In genomic region chr1:78651247-78651646, GRCh38 we compare ENCODE assay signal across 8 cellular contexts. TPM values are rescaled to one million over a fixed set of nuclear protein-coding genes. Genes with fewer than 3 reads are reported as not detected.
DNase-seq lines count a peak whose midpoint lies in the region; ATAC-seq and TF ChIP-seq lines count a peak whose summit lies in the region.

No MANE protein-coding gene starts in this region.

- H3K9me3 Mint-ChIP-seq in activated naive CD8-positive, alpha-beta T cell treated with anti-CD3 and anti-CD28 coated beads, Interleukin-2, amount 50 U/mL, for 24 hours = peaks cover 7% of the 10 kb centered on the region
- H3K9me3 Mint-ChIP-seq in naive thymus-derived CD8-positive, alpha-beta T cell = peaks cover 0 to 12% (median 5%) of the 10 kb centered on the region in 9 donors
- peaks cover 3% of the 10 kb centered on the region for H3K9me3 Mint-ChIP-seq in glutamatergic neuron (ENCODE audit: unreplicated experiment)

- POLR2A ChIA-PET in naive thymus-derived CD8-positive, alpha-beta T cell (lab: Charles Lee) = no interaction called here

- peak overlapping the region; percentile 81 for H3K4me3 ChIP-seq in GM12865 (ENCODE audit: low read depth, low read length)

- TF ChIP-seq CTCF in GM12865 (IDR thresholded peaks at IDR 0.05; ENCODE audit: insufficient read depth, low read depth, low read length, missing control alignments) = no peak
- TF ChIP-seq CTCF in glutamatergic neuron (IDR thresholded peaks at IDR 0.05; ENCODE audit: partially characterized antibody, unreplicated experiment) = no peak

- peak overlapping the region; percentile 82 for H3K27ac Mint-ChIP-seq in activated naive CD8-positive, alpha-beta T cell treated with anti-CD3 and anti-CD28 coated beads, Interleukin-2, amount 50 U/mL, for 24 hours
- peak overlapping the region; percentile 86 to 96 (median 92) for H3K27ac Mint-ChIP-seq in naive thymus-derived CD8-positive, alpha-beta T cell
- no peak overlapping the region for H3K27ac Mint-ChIP-seq in glutamatergic neuron (ENCODE audit: unreplicated experiment)

- ATAC-seq in HG03103 (IDR thresholded peaks at IDR 0.05; ENCODE audit: low read depth, unreplicated experiment) = peak; percentile 38
- peak; percentile 61 for ATAC-seq in activated naive CD8-positive, alpha-beta T cell treated with anti-CD3 and anti-CD28 coated beads, Interleukin-2, amount 50 U/mL, for 24 hours
- peak; percentile 63 to 69 for ATAC-seq in naive thymus-derived CD8-positive, alpha-beta T cell
- no peak for ATAC-seq in GM18520 (IDR thresholded peaks at IDR 0.05; ENCODE audit: unreplicated experiment)

- peak overlapping the region; percentile 82 for H3K4me3 Mint-ChIP-seq in activated naive CD8-positive, alpha-beta T cell treated with anti-CD3 and anti-CD28 coated beads, Interleukin-2, amount 50 U/mL, for 24 hours
- H3K4me3 Mint-ChIP-seq in naive thymus-derived CD8-positive, alpha-beta T cell = peak overlapping the region; percentile 88 to 98 (median 92)
- H3K4me3 Mint-ChIP-seq in glutamatergic neuron (ENCODE audit: unreplicated experiment) = no peak overlapping the region

- peaks cover 31% of the 10 kb centered on the region for H3K36me3 Mint-ChIP-seq in activated naive CD8-positive, alpha-beta T cell treated with anti-CD3 and anti-CD28 coated beads, Interleukin-2, amount 50 U/mL, for 24 hours (ENCODE audit: low read depth)
- peaks cover 10 to 27% (median 19%) of the 10 kb centered on the region in 3 donors for H3K36me3 Mint-ChIP-seq in naive thymus-derived CD8-positive, alpha-beta T cell
- H3K36me3 Mint-ChIP-seq in glutamatergic neuron (ENCODE audit: unreplicated experiment) = peaks cover 11% of the 10 kb centered on the region

- DNase-seq in GM12865 (ENCODE audit: low read depth) (no peak), glutamatergic neuron (no peak), NCI-H187 treated with DMSO at 0.1 percent for 48 hours (lab: John Stamatoyannopoulos, UW) (no peak), NCI-H128 (lab: John Stamatoyannopoulos, UW; ENCODE audit: unreplicated experiment) (no peak)
- no peak for DNase-seq in activated naive CD8-positive, alpha-beta T cell treated with anti-CD3 and anti-CD28 coated beads, Interleukin-2, amount 50 U/mL, for 24 hours
- peak in 7 of 10 donors; percentile 8 to 64 (median 39) for DNase-seq in naive thymus-derived CD8-positive, alpha-beta T cell

- H3K27me3 Mint-ChIP-seq in activated naive CD8-positive, alpha-beta T cell treated with anti-CD3 and anti-CD28 coated beads, Interleukin-2, amount 50 U/mL, for 24 hours = no peaks in the 10 kb centered on the region
- H3K27me3 Mint-ChIP-seq in naive thymus-derived CD8-positive, alpha-beta T cell = no peaks in the 10 kb centered on the region
- no peaks in the 10 kb centered on the region for H3K27me3 Mint-ChIP-seq in glutamatergic neuron (ENCODE audit: unreplicated experiment)

- H3K4me1 Mint-ChIP-seq in activated naive CD8-positive, alpha-beta T cell treated with anti-CD3 and anti-CD28 coated beads, Interleukin-2, amount 50 U/mL, for 24 hours = peaks cover 49% of the 10 kb centered on the region
- peaks cover 23 to 66% (median 58%) of the 10 kb centered on the region in 4 donors for H3K4me1 Mint-ChIP-seq in naive thymus-derived CD8-positive, alpha-beta T cell
- H3K4me1 Mint-ChIP-seq in glutamatergic neuron (ENCODE audit: low read depth, unreplicated experiment) = peaks cover 5% of the 10 kb centered on the region

RNA-seq across cellular contexts. Expression of gene IFI44, which starts 1.6 kb away (rescaled TPM):
- total RNA-seq in naive thymus-derived CD8-positive, alpha-beta T cell = 10 to 100 TPM; 26.3 to 27.9 TPM
- 10 to 100 TPM in 1 of 3 donors, 1 to 10 TPM in 2; 6.9 to 13.9 (median 8.9) TPM for polyA plus RNA-seq in naive thymus-derived CD8-positive, alpha-beta T cell
- not detected for total RNA-seq in glutamatergic neuron (ENCODE audit: unreplicated experiment)

RNA-seq across cellular contexts. Expression of gene IFI44L, which starts 31.0 kb away (rescaled TPM):
- total RNA-seq in naive thymus-derived CD8-positive, alpha-beta T cell = under 1 TPM; 0.34 to 0.69 TPM
- polyA plus RNA-seq in naive thymus-derived CD8-positive, alpha-beta T cell = 1 to 10 TPM; 2.2 to 7.0 (median 5.2) TPM
- not detected for total RNA-seq in glutamatergic neuron (ENCODE audit: unreplicated experiment)

Comparison
In these comparisons a context has a peak if more than half of its experiments do, and no peak if none do; other contexts are left out.
1. DNase-seq: peak in naive thymus-derived CD8-positive, alpha-beta T cell (7 of 10); none in GM12865 (single experiment), activated naive CD8-positive, alpha-beta T cell treated with anti-CD3 and anti-CD28 coated beads, Interleukin-2, amount 50 U/mL, for 24 hours (single experiment), glutamatergic neuron (single experiment), NCI-H187 treated with DMSO at 0.1 percent for 48 hours (single experiment) and NCI-H128 (single experiment).
2. RNA of gene IFI44, which starts 1.6 kb away (total RNA-seq): 26.3 to 27.9 TPM in naive thymus-derived CD8-positive, alpha-beta T cell; not detected in glutamatergic neuron (single experiment); every median in the first group is over 10 times any median in the second.